Comparison of ENCODE assay signal across 15 cellular contexts in genomic region chr9:20331095-20331685, GRCh38.
DNase-seq lines count a peak whose midpoint lies in the region; ATAC-seq and TF ChIP-seq lines count a peak whose summit lies in the region.
"Had no signal": no experiment of that assay in that cellular context is flagged by ENCODE, and none has a peak within 500 bp of the region (broad histone marks: within the 10 kb centered on the region; RNA-seq: fewer than 3 reads in every experiment).

No MANE protein-coding gene starts in this region.

- no peak for DNase-seq in activated T-cell treated with anti-CD3 and anti-CD28 coated beads, Interleukin-2, amount 50 U/mL, for 4 hours
- DNase-seq in activated T-cell treated with anti-CD3 and anti-CD28 coated beads, Interleukin-2, amount 50 U/mL, for 1 hour, result no peak
- DNase-seq in NCI-H69 (lab: John Stamatoyannopoulos, UW), result no peak
- no peak for DNase-seq in NCI-H2029 treated with DMSO at 0.1 percent for 48 hours (lab: John Stamatoyannopoulos, UW)
- DNase-seq in foreskin keratinocyte, result no peak
- DNase-seq: ACHN; colonic mucosa; left ventricle myocardium inferior; NCI-H2107; pancreas; stimulated activated CD4-positive, alpha-beta T cell treated with anti-CD3 and anti-CD28 coated beads, Interleukin-2, amount 100 ng/mL, for 48 hours had no signal

- H3K4me1 Mint-ChIP-seq in activated T-cell treated with anti-CD3 and anti-CD28 coated beads, Interleukin-2, amount 50 U/mL, for 4 hours (ENCODE audit: low read depth), result peaks cover 19% of the 10 kb centered on the region
- peaks cover 31% of the 10 kb centered on the region for H3K4me1 Mint-ChIP-seq in stimulated activated naive CD8-positive, alpha-beta T cell treated with anti-CD3 and anti-CD28 coated beads, Interleukin-15, Interleukin-2, amounts not matched to agents 100 ng/mL and 50 ng/mL, for 24 hours (ENCODE audit: low read depth)

- no peaks in the 10 kb centered on the region for H3K9me3 Mint-ChIP-seq in activated T-cell treated with anti-CD3 and anti-CD28 coated beads, Interleukin-2, amount 50 U/mL, for 4 hours
- H3K9me3 Mint-ChIP-seq in stimulated activated naive CD8-positive, alpha-beta T cell treated with anti-CD3 and anti-CD28 coated beads, Interleukin-15, Interleukin-2, amounts not matched to agents 100 ng/mL and 50 ng/mL, for 24 hours, result no peaks in the 10 kb centered on the region

- H3K27me3 Mint-ChIP-seq in activated T-cell treated with anti-CD3 and anti-CD28 coated beads, Interleukin-2, amount 50 U/mL, for 4 hours (ENCODE audit: low read depth), result no peaks in the 10 kb centered on the region
- H3K27me3 Mint-ChIP-seq in stimulated activated naive CD8-positive, alpha-beta T cell treated with anti-CD3 and anti-CD28 coated beads, Interleukin-15, Interleukin-2, amounts not matched to agents 100 ng/mL and 50 ng/mL, for 24 hours, result peaks cover 4% of the 10 kb centered on the region

- peak overlapping the region; percentile 49 for H3K27ac Mint-ChIP-seq in stimulated activated naive CD8-positive, alpha-beta T cell treated with anti-CD3 and anti-CD28 coated beads, Interleukin-15, Interleukin-2, amounts not matched to agents 100 ng/mL and 50 ng/mL, for 24 hours

- H3K27me3 ChIP-seq in foreskin keratinocyte, result no peaks in the 10 kb centered on the region
- H3K27me3 ChIP-seq: colonic mucosa, pancreas, suprapubic skin had no signal

- no peaks in the 10 kb centered on the region for H3K4me1 ChIP-seq in foreskin keratinocyte
- H3K4me1 ChIP-seq: colonic mucosa, left ventricle myocardium inferior, pancreas, suprapubic skin had no signal

- peak; percentile 67 to 83 for ATAC-seq in activated T-cell treated with anti-CD3 and anti-CD28 coated beads, Interleukin-2, amount 50 U/mL, for 4 hours
- ATAC-seq in GM21723 (IDR thresholded peaks at IDR 0.05; ENCODE audit: unreplicated experiment) (peak; percentile 78), HG03280 (IDR thresholded peaks at IDR 0.05; ENCODE audit: unreplicated experiment) (peak; percentile 68), foreskin keratinocyte (no peak)
- ATAC-seq: pancreas had no signal

- no peaks in the 10 kb centered on the region for H3K36me3 Mint-ChIP-seq in activated T-cell treated with anti-CD3 and anti-CD28 coated beads, Interleukin-2, amount 50 U/mL, for 4 hours (ENCODE audit: insufficient read depth)
- no peaks in the 10 kb centered on the region for H3K36me3 Mint-ChIP-seq in stimulated activated naive CD8-positive, alpha-beta T cell treated with anti-CD3 and anti-CD28 coated beads, Interleukin-15, Interleukin-2, amounts not matched to agents 100 ng/mL and 50 ng/mL, for 24 hours (ENCODE audit: low read depth)

- TF ChIP-seq CTCF in foreskin keratinocyte (conservative IDR thresholded peaks at IDR 0.05), result no peak

- no peak overlapping the region for H3K4me3 Mint-ChIP-seq in activated T-cell treated with anti-CD3 and anti-CD28 coated beads, Interleukin-2, amount 50 U/mL, for 4 hours
- no peak overlapping the region for H3K4me3 Mint-ChIP-seq in stimulated activated naive CD8-positive, alpha-beta T cell treated with anti-CD3 and anti-CD28 coated beads, Interleukin-15, Interleukin-2, amounts not matched to agents 100 ng/mL and 50 ng/mL, for 24 hours

- H3K27ac ChIP-seq in foreskin keratinocyte, result no peak overlapping the region
- H3K27ac ChIP-seq: colonic mucosa, left ventricle myocardium inferior, pancreas, suprapubic skin had no signal
